12 cellular contexts compared by ENCODE assay signal in genomic region chr11:117020873-117021564, GRCh38.
DNase-seq lines count a peak whose midpoint lies in the region; ATAC-seq and TF ChIP-seq lines count a peak whose summit lies in the region.
"Had no signal": no experiment of that assay in that cellular context is flagged by ENCODE, and none has a peak within 500 bp of the region (broad histone marks: within the 10 kb centered on the region; RNA-seq: fewer than 3 reads in every experiment).

No MANE protein-coding gene starts in this region.

- no peaks in the 10 kb centered on the region for H3K27me3 ChIP-seq in CD8-positive, alpha-beta memory T cell (ENCODE audit: insufficient read depth, low read length, poor library complexity, severe bottlenecking)
- H3K27me3 ChIP-seq: ascending aorta had no signal

- no peak for DNase-seq in CD8-positive, alpha-beta memory T cell
- no peak for DNase-seq in activated naive CD8-positive, alpha-beta T cell treated with anti-CD3 and anti-CD28 coated beads, Interleukin-2, amount 50 U/mL, for 24 hours
- DNase-seq in natural killer cell, result no peak
- no peak for DNase-seq in ecto neural progenitor cell (ENCODE audit: low spot score)
- DNase-seq in epidermal melanocyte (ENCODE audit: insufficient read length, low spot score), result no peak
- DNase-seq in GOT3 (lab: John Stamatoyannopoulos, UW), result no peak
- DNase-seq: COR-L47, NCI-H146 had no signal

- H3K27ac ChIP-seq in CD8-positive, alpha-beta memory T cell (ENCODE audit: low read depth, low read length), result no peak overlapping the region
- no peak overlapping the region for H3K27ac ChIP-seq in HEK293 (ENCODE audit: extremely low read depth, low read depth, low read length)
- H3K27ac ChIP-seq: ascending aorta had no signal

- POLR2A ChIA-PET in CD8-positive, alpha-beta memory T cell (lab: Charles Lee), result no interaction called here
- POLR2A ChIA-PET in HEK293 (lab: Yijun Ruan, JAX), result interaction anchor here (0.6 kb wide), 1 partner anchor 76 kb away, joined by 3 read pairs; no protein-coding TSS in a partner anchor

- no peaks in the 10 kb centered on the region for H3K9me3 Mint-ChIP-seq in CD8-positive, alpha-beta memory T cell
- no peaks in the 10 kb centered on the region for H3K9me3 Mint-ChIP-seq in activated naive CD8-positive, alpha-beta T cell treated with anti-CD3 and anti-CD28 coated beads, Interleukin-2, amount 50 U/mL, for 24 hours
- no peaks in the 10 kb centered on the region for H3K9me3 Mint-ChIP-seq in natural killer cell

- no peak overlapping the region for H3K4me3 ChIP-seq in CD8-positive, alpha-beta memory T cell (ENCODE audit: low read length)
- no peak overlapping the region for H3K4me3 ChIP-seq in HEK293 (ENCODE audit: low read depth, low read length)
- H3K4me3 ChIP-seq: ascending aorta had no signal

- H3K36me3 ChIP-seq in CD8-positive, alpha-beta memory T cell (ENCODE audit: insufficient read depth, low read length), result no peaks in the 10 kb centered on the region
- H3K36me3 ChIP-seq in HEK293 (ENCODE audit: control insufficient read depth in 2 of 2, insufficient read depth in 1 of 2, low read length in 2 of 2), result no peaks in the 10 kb centered on the region
- H3K36me3 ChIP-seq: ascending aorta had no signal

- H3K4me1 ChIP-seq in CD8-positive, alpha-beta memory T cell (ENCODE audit: insufficient read depth, low read length), result peaks cover 42% of the 10 kb centered on the region
- peaks cover 11% of the 10 kb centered on the region for H3K4me1 ChIP-seq in HEK293 (ENCODE audit: control insufficient read depth, insufficient read depth, low read length)
- H3K4me1 ChIP-seq: ascending aorta had no signal

- H3K27ac Mint-ChIP-seq in CD8-positive, alpha-beta memory T cell, result peak overlapping the region in 7 of 8 donors; percentile 6 to 72 (median 44)
- H3K27ac Mint-ChIP-seq in activated naive CD8-positive, alpha-beta T cell treated with anti-CD3 and anti-CD28 coated beads, Interleukin-2, amount 50 U/mL, for 24 hours, result peak overlapping the region; percentile 82
- peak overlapping the region; percentile 37 to 42 for H3K27ac Mint-ChIP-seq in natural killer cell

- H3K36me3 Mint-ChIP-seq in CD8-positive, alpha-beta memory T cell, result peaks cover 0 to 3% (median 2%) of the 10 kb centered on the region in 3 donors
- H3K36me3 Mint-ChIP-seq in activated naive CD8-positive, alpha-beta T cell treated with anti-CD3 and anti-CD28 coated beads, Interleukin-2, amount 50 U/mL, for 24 hours (ENCODE audit: low read depth), result no peaks in the 10 kb centered on the region
- H3K36me3 Mint-ChIP-seq in natural killer cell, result no peaks in the 10 kb centered on the region

- H3K4me1 Mint-ChIP-seq in CD8-positive, alpha-beta memory T cell, result peaks cover 69 to 79% (median 76%) of the 10 kb centered on the region in 3 donors
- peaks cover 79% of the 10 kb centered on the region for H3K4me1 Mint-ChIP-seq in activated naive CD8-positive, alpha-beta T cell treated with anti-CD3 and anti-CD28 coated beads, Interleukin-2, amount 50 U/mL, for 24 hours
- peaks cover 61 to 65% of the 10 kb centered on the region in 2 donors for H3K4me1 Mint-ChIP-seq in natural killer cell

- peak overlapping the region in 5 of 7 donors; percentile 9 to 63 (median 32) for H3K4me3 Mint-ChIP-seq in CD8-positive, alpha-beta memory T cell
- H3K4me3 Mint-ChIP-seq in activated naive CD8-positive, alpha-beta T cell treated with anti-CD3 and anti-CD28 coated beads, Interleukin-2, amount 50 U/mL, for 24 hours, result peak overlapping the region; percentile 53
- H3K4me3 Mint-ChIP-seq in natural killer cell, result no peak overlapping the region

- ATAC-seq in activated naive CD8-positive, alpha-beta T cell treated with anti-CD3 and anti-CD28 coated beads, Interleukin-2, amount 50 U/mL, for 24 hours, result no peak
- no peak for ATAC-seq in natural killer cell
- ATAC-seq in HG03520 (IDR thresholded peaks at IDR 0.05; ENCODE audit: unreplicated experiment), result no peak
- ATAC-seq: sciatic nerve had no signal

- H3K9me3 ChIP-seq in CD8-positive, alpha-beta memory T cell (ENCODE audit: low read length), result no peaks in the 10 kb centered on the region
- H3K9me3 ChIP-seq in HEK293 (ENCODE audit: control insufficient read depth, insufficient read depth, low read depth, low read length), result no peaks in the 10 kb centered on the region
- H3K9me3 ChIP-seq: ascending aorta had no signal

- CTCF ChIA-PET in CD8-positive, alpha-beta memory T cell (lab: Charles Lee), result no interaction called here
- CTCF ChIA-PET in HEK293 (lab: Yijun Ruan, JAX), result no interaction called here

- peaks cover 0 to 1% of the 10 kb centered on the region in 2 donors for H3K27me3 Mint-ChIP-seq in CD8-positive, alpha-beta memory T cell
- H3K27me3 Mint-ChIP-seq in activated naive CD8-positive, alpha-beta T cell treated with anti-CD3 and anti-CD28 coated beads, Interleukin-2, amount 50 U/mL, for 24 hours, result no peaks in the 10 kb centered on the region
- no peaks in the 10 kb centered on the region for H3K27me3 Mint-ChIP-seq in natural killer cell (ENCODE audit: low read depth in 2 of 2)

- TF ChIP-seq CTCF in HEK293 (tag by site-specific recombination; IDR thresholded peaks at IDR 0.05) (no peak), natural killer cell (IDR thresholded peaks at IDR 0.05) (no peak)

- intact Hi-C loops in natural killer cell (cut with micrococcal nuclease), result no loop called here

TF ChIP-seq in HEK293, 187 proteins besides CTCF, POLR2A, EP300 and RAD21:
- TF ChIP-seq ZNF548 (tag by site-specific recombination; IDR thresholded peaks at IDR 0.05) (no peak), ZNF677 (tag by site-specific recombination; IDR thresholded peaks at IDR 0.05) (no peak), ZFHX2 (tag by site-specific recombination; conservative IDR thresholded peaks at IDR 0.05) (peak; percentile 45; the same call in 1 of the 2 replicates), WT1 (tag by site-specific recombination; IDR thresholded peaks at IDR 0.05) (0 out of 2 replicates have a peak, but pooled peaks have one; percentile 11), ZNF169 (tag by site-specific recombination; IDR thresholded peaks at IDR 0.05) (no peak), ZFP69B (tag by site-specific recombination; IDR thresholded peaks at IDR 0.05) (no peak), ZBTB44 (tag by site-specific recombination; IDR thresholded peaks at IDR 0.05) (no peak), ZNF654 (tag by site-specific recombination; IDR thresholded peaks at IDR 0.05; ENCODE audit: low read depth) (no peak), TRIM28 (IDR thresholded peaks at IDR 0.05; ENCODE audit: borderline replicate concordance, low read length) (0 out of 2 replicates have a peak, but pooled peaks have one; percentile 18), PRDM6 (tag by site-specific recombination; IDR thresholded peaks at IDR 0.05) (peak; percentile 78)
TF ChIP-seq in HEK293: peak in this region for 4.
